ENCODE assay signal across 23 cellular contexts in the genomic region with DNA sequence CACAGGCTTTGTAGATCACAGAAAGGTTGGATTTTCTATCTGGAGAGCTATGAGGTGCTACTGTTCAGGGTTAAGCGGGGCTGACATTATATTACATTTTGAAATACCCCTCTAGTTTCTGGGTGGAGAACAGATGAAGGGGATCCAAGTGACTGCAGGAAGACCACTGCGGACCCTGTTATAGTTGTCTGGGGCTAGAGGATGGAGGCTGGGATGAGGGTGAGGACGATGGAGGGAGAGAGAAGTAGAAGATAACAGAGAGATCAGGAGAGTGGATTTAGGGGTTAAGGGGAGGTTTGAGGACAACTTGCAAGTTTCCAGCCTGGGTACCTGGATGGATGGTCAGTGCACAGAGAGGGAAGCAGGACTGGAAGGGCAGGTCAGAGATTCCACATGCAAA. TPM values are rescaled to one million over a fixed set of nuclear protein-coding genes. Genes with fewer than 3 reads are reported as not detected.
"Had no signal": no experiment of that assay in that cellular context is flagged by ENCODE, and none has a peak within 500 bp of the region (broad histone marks: within the 10 kb centered on the region; RNA-seq: fewer than 3 reads in every experiment).

No MANE protein-coding gene starts in this region.

- DNase-seq: activated CD4-positive, alpha-beta memory T cell treated with anti-CD3 and anti-CD28 coated beads, Interleukin-2, amount 10 ng/mL, durations not matched to agents 7 days and 5 days; activated CD4-positive, alpha-beta T cell treated with anti-CD3 and anti-CD28 coated beads for 36 hours; activated CD8-positive, alpha-beta memory T cell treated with anti-CD3 and anti-CD28 coated beads, Interleukin-2, amount 10 ng/mL, durations not matched to agents 7 days and 5 days; activated naive CD4-positive, alpha-beta T cell treated with anti-CD3 and anti-CD28 coated beads, Interleukin-2, amount 10 ng/mL, durations not matched to agents 7 days and 5 days; activated naive CD8-positive, alpha-beta T cell treated with anti-CD3 and anti-CD28 coated beads, Interleukin-2, amount 50 U/mL, for 24 hours; activated T-cell treated with anti-CD3 and anti-CD28 coated beads, Interleukin-2, amount 50 U/mL, for 1 hour; anterior cingulate cortex; effector CD8-positive, alpha-beta T cell; esophagus squamous epithelium; mucosa of descending colon; naive B cell; stimulated activated CD4-positive, alpha-beta T cell treated with anti-CD3 and anti-CD28 coated beads, Interleukin-2, amount 100 ng/mL, for 24 hours; stimulated activated naive CD8-positive, alpha-beta T cell treated with anti-CD3 and anti-CD28 coated beads, Interleukin-15, Interleukin-2, amounts not matched to agents 100 U/mL and 50 U/mL, for 24 hours; substantia nigra; T-cell; transverse colon had no signal

- H3K9me3 ChIP-seq: esophagus squamous epithelium, mucosa of descending colon, transverse colon had no signal

- H3K4me3 Mint-ChIP-seq: activated CD4-positive, alpha-beta memory T cell treated with anti-CD3 and anti-CD28 coated beads, Interleukin-2, amount 10 ng/mL, durations not matched to agents 7 days and 5 days; activated CD4-positive, alpha-beta T cell treated with anti-CD3 and anti-CD28 coated beads for 36 hours; activated CD8-positive, alpha-beta memory T cell treated with anti-CD3 and anti-CD28 coated beads, Interleukin-2, amount 10 ng/mL, durations not matched to agents 7 days and 5 days; activated naive CD4-positive, alpha-beta T cell treated with anti-CD3 and anti-CD28 coated beads, Interleukin-2, amount 10 ng/mL, durations not matched to agents 7 days and 5 days; activated naive CD8-positive, alpha-beta T cell treated with anti-CD3 and anti-CD28 coated beads, Interleukin-2, amount 50 U/mL, for 24 hours; brain; T-cell; WTC11 had no signal

- H3K4me1 Mint-ChIP-seq: activated CD4-positive, alpha-beta memory T cell treated with anti-CD3 and anti-CD28 coated beads, Interleukin-2, amount 10 ng/mL, durations not matched to agents 7 days and 5 days; activated CD4-positive, alpha-beta T cell treated with anti-CD3 and anti-CD28 coated beads for 36 hours; activated CD8-positive, alpha-beta memory T cell treated with anti-CD3 and anti-CD28 coated beads, Interleukin-2, amount 10 ng/mL, durations not matched to agents 7 days and 5 days; activated naive CD4-positive, alpha-beta T cell treated with anti-CD3 and anti-CD28 coated beads, Interleukin-2, amount 10 ng/mL, durations not matched to agents 7 days and 5 days; activated naive CD8-positive, alpha-beta T cell treated with anti-CD3 and anti-CD28 coated beads, Interleukin-2, amount 50 U/mL, for 24 hours; T-cell; WTC11 had no signal

- H2AFZ ChIP-seq: parathyroid adenoma had no signal

- H3K4me1 ChIP-seq: parathyroid adenoma, transverse colon had no signal

- H3K4me3 ChIP-seq: esophagus squamous epithelium, mucosa of descending colon, transverse colon had no signal

- H3K79me2 ChIP-seq: parathyroid adenoma had no signal

- H3K9me3 Mint-ChIP-seq: activated CD4-positive, alpha-beta memory T cell treated with anti-CD3 and anti-CD28 coated beads, Interleukin-2, amount 10 ng/mL, durations not matched to agents 7 days and 5 days; activated naive CD4-positive, alpha-beta T cell treated with anti-CD3 and anti-CD28 coated beads, Interleukin-2, amount 10 ng/mL, durations not matched to agents 7 days and 5 days; activated naive CD8-positive, alpha-beta T cell treated with anti-CD3 and anti-CD28 coated beads, Interleukin-2, amount 50 U/mL, for 24 hours; activated T-helper 2 cell treated with anti-CD3 and anti-CD28 coated beads, Interferon-gamma antibody, Interleukin-2, Interleukin-4, amounts not matched to agents 10 μg/mL and 5 μg/mL and 100 μg/mL, durations not matched to agents 14 hours and 24 hours and 36 hours; naive B cell; T-cell had no signal

- H3K27ac Mint-ChIP-seq: activated CD4-positive, alpha-beta memory T cell treated with anti-CD3 and anti-CD28 coated beads, Interleukin-2, amount 10 ng/mL, durations not matched to agents 7 days and 5 days; activated CD4-positive, alpha-beta T cell treated with anti-CD3 and anti-CD28 coated beads for 36 hours; activated CD8-positive, alpha-beta memory T cell treated with anti-CD3 and anti-CD28 coated beads, Interleukin-2, amount 10 ng/mL, durations not matched to agents 7 days and 5 days; activated naive CD4-positive, alpha-beta T cell treated with anti-CD3 and anti-CD28 coated beads, Interleukin-2, amount 10 ng/mL, durations not matched to agents 7 days and 5 days; activated naive CD8-positive, alpha-beta T cell treated with anti-CD3 and anti-CD28 coated beads, Interleukin-2, amount 50 U/mL, for 24 hours; activated T-helper 2 cell treated with anti-CD3 and anti-CD28 coated beads, Interferon-gamma antibody, Interleukin-2, Interleukin-4, amounts not matched to agents 10 μg/mL and 5 μg/mL and 100 μg/mL, durations not matched to agents 14 hours and 24 hours and 36 hours; brain; naive B cell; T-cell; WTC11 had no signal

- H3K36me3 Mint-ChIP-seq: activated CD8-positive, alpha-beta memory T cell treated with anti-CD3 and anti-CD28 coated beads, Interleukin-2, amount 10 ng/mL, durations not matched to agents 7 days and 5 days; activated naive CD4-positive, alpha-beta T cell treated with anti-CD3 and anti-CD28 coated beads, Interleukin-2, amount 10 ng/mL, durations not matched to agents 7 days and 5 days; brain; naive B cell; T-cell; WTC11 had no signal

- ATAC-seq: activated CD4-positive, alpha-beta T cell treated with anti-CD3 and anti-CD28 coated beads for 36 hours; activated CD8-positive, alpha-beta memory T cell treated with anti-CD3 and anti-CD28 coated beads, Interleukin-2, amount 10 ng/mL, durations not matched to agents 7 days and 5 days; activated naive CD8-positive, alpha-beta T cell treated with anti-CD3 and anti-CD28 coated beads, Interleukin-2, amount 50 U/mL, for 24 hours; left lobe of liver; mucosa of descending colon; SK-N-SH treated with all-trans-retinoic acid at 6 μM for 48 hours; stimulated activated naive CD8-positive, alpha-beta T cell treated with anti-CD3 and anti-CD28 coated beads, Interleukin-15, Interleukin-2, amounts not matched to agents 100 U/mL and 50 U/mL, for 24 hours; T-cell; WTC11 had no signal

- H3K36me3 ChIP-seq: esophagus squamous epithelium, transverse colon had no signal

- H3K27ac ChIP-seq: parathyroid adenoma, transverse colon had no signal

RNA-seq across cellular contexts. Expression of gene TGM2, which starts 43.5 kb away (rescaled TPM):
- total RNA-seq: activated T-helper 2 cell treated with anti-CD3 and anti-CD28 coated beads, Interferon-gamma antibody, Interleukin-2, Interleukin-4, amounts not matched to agents 10 μg/mL and 5 μg/mL and 100 μg/mL, durations not matched to agents 14 hours and 24 hours and 36 hours had no signal

RNA-seq across cellular contexts. Expression of gene KIAA1755, which starts 52.0 kb away (rescaled TPM):
- total RNA-seq: activated CD4-positive, alpha-beta memory T cell treated with anti-CD3 and anti-CD28 coated beads, Interleukin-2, amount 10 ng/mL, durations not matched to agents 7 days and 5 days; activated CD4-positive, alpha-beta T cell treated with anti-CD3 and anti-CD28 coated beads for 36 hours; activated CD8-positive, alpha-beta memory T cell treated with anti-CD3 and anti-CD28 coated beads, Interleukin-2, amount 10 ng/mL, durations not matched to agents 7 days and 5 days; activated T-helper 2 cell treated with anti-CD3 and anti-CD28 coated beads, Interferon-gamma antibody, Interleukin-2, Interleukin-4, amounts not matched to agents 10 μg/mL and 5 μg/mL and 100 μg/mL, durations not matched to agents 14 hours and 24 hours and 36 hours; T-cell had no signal
- polyA plus RNA-seq: keratinocyte had no signal
